In genomic region chr17:19290047-19290705, GRCh38 we compare ENCODE assay signal across 1 cellular context.
TF ChIP-seq lines count a peak whose summit lies in the region.

No MANE protein-coding gene starts in this region.

TF ChIP-seq in IMR-90, 13 proteins besides CTCF, POLR2A, EP300 and RAD21 (continued from another document):
- TF ChIP-seq USF2 (IDR thresholded peaks at IDR 0.05; ENCODE audit: low read depth, low read length): no peak
- no peak for TF ChIP-seq MXI1 (IDR thresholded peaks at IDR 0.05; ENCODE audit: borderline replicate concordance, low read depth, low read length)
- TF ChIP-seq FOS (IDR thresholded peaks at IDR 0.05; ENCODE audit: low read depth, low read length): no peak
- TF ChIP-seq MAZ (IDR thresholded peaks at IDR 0.05; ENCODE audit: borderline replicate concordance, low read depth, low read length): no peak
- TF ChIP-seq RCOR1 (IDR thresholded peaks at IDR 0.05; ENCODE audit: insufficient replicate concordance, low read length): no peak
- no peak for TF ChIP-seq NFE2L2 (IDR thresholded peaks at IDR 0.05; ENCODE audit: low read depth, low read length)
TF ChIP-seq in IMR-90: peak in this region for 0.
